11 cellular contexts compared by ENCODE assay signal in genomic region chr11:12042215-12042676, GRCh38.
DNase-seq lines count a peak whose midpoint lies in the region; ATAC-seq, FAIRE-seq and TF ChIP-seq lines count a peak whose summit lies in the region.
"Had no signal": no experiment of that assay in that cellular context is flagged by ENCODE, and none has a peak within 500 bp of the region (broad histone marks: within the 10 kb centered on the region; RNA-seq: fewer than 3 reads in every experiment).

No MANE protein-coding gene starts in this region.

- no peaks in the 10 kb centered on the region for H3K9me3 Mint-ChIP-seq in stimulated activated naive CD8-positive, alpha-beta T cell treated with anti-CD3 and anti-CD28 coated beads, Interleukin-15, amount 100 ng/mL, for 72 hours

- H3K27ac ChIP-seq in RWPE1 = no peak overlapping the region
- H3K27ac ChIP-seq: KMS-11 had no signal

- ATAC-seq in HG02885 (IDR thresholded peaks at IDR 0.05; ENCODE audit: poor library complexity, unreplicated experiment) = no peak
- ATAC-seq in stimulated activated naive CD8-positive, alpha-beta T cell treated with anti-CD3 and anti-CD28 coated beads, Interleukin-15, amount 100 ng/mL, for 72 hours = no peak
- ATAC-seq in GM21825 (IDR thresholded peaks at IDR 0.05; ENCODE audit: unreplicated experiment) = no peak

- no peak for TF ChIP-seq CTCF in RWPE1 (conservative IDR thresholded peaks at IDR 0.05; ENCODE audit: low read depth)

- CTCF ChIA-PET in RWPE1 (lab: Yijun Ruan, JAX) = no interaction called here

- POLR2A ChIA-PET in RWPE1 (lab: Yijun Ruan, JAX; ENCODE audit: low non-redundant PET) = interaction anchor here (0.6 kb wide), 1 partner anchor 146 kb away, joined by 3 read pairs; no protein-coding TSS in a partner anchor

- H3K27me3 Mint-ChIP-seq in stimulated activated naive CD8-positive, alpha-beta T cell treated with anti-CD3 and anti-CD28 coated beads, Interleukin-15, amount 100 ng/mL, for 72 hours = peaks cover 21% of the 10 kb centered on the region

- H3K4me3 Mint-ChIP-seq in stimulated activated naive CD8-positive, alpha-beta T cell treated with anti-CD3 and anti-CD28 coated beads, Interleukin-15, amount 100 ng/mL, for 72 hours = no peak overlapping the region

- H3K27ac Mint-ChIP-seq in stimulated activated naive CD8-positive, alpha-beta T cell treated with anti-CD3 and anti-CD28 coated beads, Interleukin-15, amount 100 ng/mL, for 72 hours = no peak overlapping the region

- FAIRE-seq in urothelium cell line (lab: Jason Lieb, UNC) = no peak

- peaks cover 11% of the 10 kb centered on the region for H3K4me1 Mint-ChIP-seq in stimulated activated naive CD8-positive, alpha-beta T cell treated with anti-CD3 and anti-CD28 coated beads, Interleukin-15, amount 100 ng/mL, for 72 hours

- DNase-seq in HCEC 1CT (peak; percentile 99), RWPE1 (ENCODE audit: low spot score) (peak; percentile 90), fibroblast of gingiva (ENCODE audit: low read depth) (peak; percentile 80), urothelium cell line (ENCODE audit: low spot score) (peak; percentile 71)
- DNase-seq in stimulated activated naive CD8-positive, alpha-beta T cell treated with anti-CD3 and anti-CD28 coated beads, Interleukin-15, amount 100 ng/mL, for 72 hours = no peak
- DNase-seq: activated T-cell treated with anti-CD3 and anti-CD28 coated beads for 4 hours; Right ventricle myocardium superior; stimulated activated CD4-positive, alpha-beta T cell treated with anti-CD3 and anti-CD28 coated beads, Interleukin-4, amount 100 ng/mL, for 24 hours had no signal

Comparison
In these comparisons a context has a peak if more than half of its experiments do, and no peak if none do; other contexts are left out.
1. DNase-seq: peak in HCEC 1CT (single experiment), RWPE1 (single experiment), fibroblast of gingiva (single experiment) and urothelium cell line (single experiment); none in stimulated activated naive CD8-positive, alpha-beta T cell treated with anti-CD3 and anti-CD28 coated beads, Interleukin-15, amount 100 ng/mL, for 72 hours (0 of 2).